Comparison of ENCODE assay signal across 1 cellular context in the genomic region with DNA sequence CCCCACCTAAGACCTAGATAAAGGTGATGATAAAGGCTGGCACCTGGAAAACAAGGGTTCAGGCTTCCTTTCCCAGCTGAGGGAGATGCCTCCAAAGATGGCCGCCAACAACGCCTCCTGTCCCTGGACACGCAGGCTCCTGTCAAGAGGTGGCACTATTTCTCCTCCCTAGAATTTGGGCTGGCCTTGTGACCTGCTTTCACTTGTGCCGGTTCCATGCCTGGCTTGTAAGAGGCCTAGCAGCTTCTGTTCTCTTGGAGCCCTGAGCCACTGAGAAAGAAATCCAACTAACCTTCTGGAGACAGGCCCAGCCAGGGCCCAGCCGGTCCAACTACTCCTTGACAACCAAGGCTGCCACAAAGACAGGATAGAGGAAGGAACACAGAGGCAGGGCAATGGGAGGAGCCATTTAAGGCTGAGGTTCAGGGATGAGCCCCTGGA.
TF ChIP-seq lines count a peak whose summit lies in the region.

No MANE protein-coding gene starts in this region.

TF ChIP-seq in HepG2, 621 proteins besides CTCF, POLR2A, EP300 and RAD21 (continued from another document):
- TF ChIP-seq, protein P1, sequence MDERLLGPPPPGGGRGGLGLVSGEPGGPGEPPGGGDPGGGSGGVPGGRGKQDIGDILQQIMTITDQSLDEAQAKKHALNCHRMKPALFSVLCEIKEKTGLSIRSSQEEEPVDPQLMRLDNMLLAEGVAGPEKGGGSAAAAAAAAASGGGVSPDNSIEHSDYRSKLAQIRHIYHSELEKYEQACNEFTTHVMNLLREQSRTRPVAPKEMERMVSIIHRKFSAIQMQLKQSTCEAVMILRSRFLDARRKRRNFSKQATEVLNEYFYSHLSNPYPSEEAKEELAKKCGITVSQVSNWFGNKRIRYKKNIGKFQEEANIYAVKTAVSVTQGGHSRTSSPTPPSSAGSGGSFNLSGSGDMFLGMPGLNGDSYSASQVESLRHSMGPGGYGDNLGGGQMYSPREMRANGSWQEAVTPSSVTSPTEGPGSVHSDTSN (CRISPR knock-in tag; IDR thresholded peaks at IDR 0.05), result no peak
- TF ChIP-seq ZNF547 (CRISPR knock-in tag; IDR thresholded peaks at IDR 0.05) (0 out of 2 replicates have a peak, but pooled peaks have one; percentile 59), HHEX (CRISPR knock-in tag; IDR thresholded peaks at IDR 0.05) (no peak), MIER3 (CRISPR knock-in tag; IDR thresholded peaks at IDR 0.05; ENCODE audit: borderline replicate concordance) (peak; percentile 81; the same call in 1 of the 2 replicates), ZNF879 (CRISPR knock-in tag; IDR thresholded peaks at IDR 0.05) (no peak), RXRA (CRISPR knock-in tag; IDR thresholded peaks at IDR 0.05) (peak; percentile 79; the same call in 1 of the 2 replicates), ZNF510 (CRISPR knock-in tag; IDR thresholded peaks at IDR 0.05; ENCODE audit: low read depth) (peak; percentile 86; the same call in 1 of the 2 replicates), ZNF546 (CRISPR knock-in tag; conservative IDR thresholded peaks at IDR 0.05) (no peak), CBX5 (CRISPR knock-in tag; IDR thresholded peaks at IDR 0.05; ENCODE audit: borderline replicate concordance) (peak; percentile 93), ZNF772 (CRISPR knock-in tag; IDR thresholded peaks at IDR 0.05) (peak; percentile 73; the same call in 1 of the 2 replicates), SMAD9 (CRISPR knock-in tag; IDR thresholded peaks at IDR 0.05) (peak; percentile 19; the same call in 1 of the 2 replicates), SRSF9 (IDR thresholded peaks at IDR 0.05; ENCODE audit: borderline replicate concordance, insufficient read depth, low read depth, low read length, poor library complexity, severe bottlenecking) (no peak), ZNF17 (CRISPR knock-in tag; IDR thresholded peaks at IDR 0.05) (no peak), PHF8 (CRISPR knock-in tag; IDR thresholded peaks at IDR 0.05) (peak; percentile 56), MIXL1 (CRISPR knock-in tag; IDR thresholded peaks at IDR 0.05) (0 out of 2 replicates have a peak, but pooled peaks have one; percentile 15), SNRNP70 (IDR thresholded peaks at IDR 0.05; ENCODE audit: low read depth, low read length) (no peak), FOXA3 (CRISPR knock-in tag; IDR thresholded peaks at IDR 0.05) (peak; percentile 44), SMARCC2 (IDR thresholded peaks at IDR 0.05) (no peak), KDM4B (CRISPR knock-in tag; IDR thresholded peaks at IDR 0.05) (0 out of 2 replicates have a peak, but pooled peaks have one; percentile 49), ELF3 (CRISPR knock-in tag; IDR thresholded peaks at IDR 0.05) (0 out of 2 replicates have a peak, but pooled peaks have one; percentile 48), SOX13 (IDR thresholded peaks at IDR 0.05) (no peak), SOX13 (CRISPR knock-in tag; conservative IDR thresholded peaks at IDR 0.05 in 1 of 2, IDR thresholded peaks at IDR 0.05 in 1 of 2) (0 out of 4 replicates have a peak, but pooled peaks of 1 of the 2 experiments have one; percentile 44), ZNF383 (CRISPR knock-in tag; IDR thresholded peaks at IDR 0.05; ENCODE audit: borderline replicate concordance) (0 out of 2 replicates have a peak, but pooled peaks have one; percentile 68), TBX2 (CRISPR knock-in tag; IDR thresholded peaks at IDR 0.05; ENCODE audit: borderline replicate concordance) (peak; percentile 77; the same call in 1 of the 2 replicates), ISX (CRISPR knock-in tag; conservative IDR thresholded peaks at IDR 0.05) (no peak), MZF1 (CRISPR knock-in tag; IDR thresholded peaks at IDR 0.05; ENCODE audit: borderline replicate concordance) (0 out of 2 replicates have a peak, but pooled peaks have one; percentile 84), RBFOX2 (IDR thresholded peaks at IDR 0.05; ENCODE audit: low read depth, low read length) (no peak), POGZ (CRISPR knock-in tag; IDR thresholded peaks at IDR 0.05) (peak; percentile 88), ZKSCAN8 (CRISPR knock-in tag; IDR thresholded peaks at IDR 0.05; ENCODE audit: borderline replicate concordance) (no peak), ADNP (CRISPR knock-in tag; IDR thresholded peaks at IDR 0.05) (no peak)
- TF ChIP-seq, protein P2, sequence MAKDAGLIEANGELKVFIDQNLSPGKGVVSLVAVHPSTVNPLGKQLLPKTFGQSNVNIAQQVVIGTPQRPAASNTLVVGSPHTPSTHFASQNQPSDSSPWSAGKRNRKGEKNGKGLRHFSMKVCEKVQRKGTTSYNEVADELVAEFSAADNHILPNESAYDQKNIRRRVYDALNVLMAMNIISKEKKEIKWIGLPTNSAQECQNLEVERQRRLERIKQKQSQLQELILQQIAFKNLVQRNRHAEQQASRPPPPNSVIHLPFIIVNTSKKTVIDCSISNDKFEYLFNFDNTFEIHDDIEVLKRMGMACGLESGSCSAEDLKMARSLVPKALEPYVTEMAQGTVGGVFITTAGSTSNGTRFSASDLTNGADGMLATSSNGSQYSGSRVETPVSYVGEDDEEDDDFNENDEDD (CRISPR knock-in tag; IDR thresholded peaks at IDR 0.05; ENCODE audit: borderline replicate concordance), result no peak
- TF ChIP-seq, protein P3, sequence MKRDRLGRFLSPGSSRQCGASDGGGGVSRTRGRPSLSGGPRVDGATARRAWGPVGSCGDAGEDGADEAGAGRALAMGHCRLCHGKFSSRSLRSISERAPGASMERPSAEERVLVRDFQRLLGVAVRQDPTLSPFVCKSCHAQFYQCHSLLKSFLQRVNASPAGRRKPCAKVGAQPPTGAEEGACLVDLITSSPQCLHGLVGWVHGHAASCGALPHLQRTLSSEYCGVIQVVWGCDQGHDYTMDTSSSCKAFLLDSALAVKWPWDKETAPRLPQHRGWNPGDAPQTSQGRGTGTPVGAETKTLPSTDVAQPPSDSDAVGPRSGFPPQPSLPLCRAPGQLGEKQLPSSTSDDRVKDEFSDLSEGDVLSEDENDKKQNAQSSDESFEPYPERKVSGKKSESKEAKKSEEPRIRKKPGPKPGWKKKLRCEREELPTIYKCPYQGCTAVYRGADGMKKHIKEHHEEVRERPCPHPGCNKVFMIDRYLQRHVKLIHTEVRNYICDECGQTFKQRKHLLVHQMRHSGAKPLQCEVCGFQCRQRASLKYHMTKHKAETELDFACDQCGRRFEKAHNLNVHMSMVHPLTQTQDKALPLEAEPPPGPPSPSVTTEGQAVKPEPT (CRISPR knock-in tag; IDR thresholded peaks at IDR 0.05; ENCODE audit: low read depth), result 0 out of 2 replicates have a peak, but pooled peaks have one; percentile 55
- TF ChIP-seq, protein P4, sequence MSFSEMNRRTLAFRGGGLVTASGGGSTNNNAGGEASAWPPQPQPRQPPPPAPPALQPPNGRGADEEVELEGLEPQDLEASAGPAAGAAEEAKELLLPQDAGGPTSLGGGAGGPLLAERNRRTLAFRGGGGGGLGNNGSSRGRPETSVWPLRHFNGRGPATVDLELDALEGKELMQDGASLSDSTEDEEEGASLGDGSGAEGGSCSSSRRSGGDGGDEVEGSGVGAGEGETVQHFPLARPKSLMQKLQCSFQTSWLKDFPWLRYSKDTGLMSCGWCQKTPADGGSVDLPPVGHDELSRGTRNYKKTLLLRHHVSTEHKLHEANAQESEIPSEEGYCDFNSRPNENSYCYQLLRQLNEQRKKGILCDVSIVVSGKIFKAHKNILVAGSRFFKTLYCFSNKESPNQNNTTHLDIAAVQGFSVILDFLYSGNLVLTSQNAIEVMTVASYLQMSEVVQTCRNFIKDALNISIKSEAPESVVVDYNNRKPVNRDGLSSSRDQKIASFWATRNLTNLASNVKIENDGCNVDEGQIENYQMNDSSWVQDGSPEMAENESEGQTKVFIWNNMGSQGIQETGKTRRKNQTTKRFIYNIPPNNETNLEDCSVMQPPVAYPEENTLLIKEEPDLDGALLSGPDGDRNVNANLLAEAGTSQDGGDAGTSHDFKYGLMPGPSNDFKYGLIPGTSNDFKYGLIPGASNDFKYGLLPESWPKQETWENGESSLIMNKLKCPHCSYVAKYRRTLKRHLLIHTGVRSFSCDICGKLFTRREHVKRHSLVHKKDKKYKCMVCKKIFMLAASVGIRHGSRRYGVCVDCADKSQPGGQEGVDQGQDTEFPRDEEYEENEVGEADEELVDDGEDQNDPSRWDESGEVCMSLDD (CRISPR knock-in tag; IDR thresholded peaks at IDR 0.05; ENCODE audit: borderline replicate concordance), result no peak
- TF ChIP-seq, protein P5, sequence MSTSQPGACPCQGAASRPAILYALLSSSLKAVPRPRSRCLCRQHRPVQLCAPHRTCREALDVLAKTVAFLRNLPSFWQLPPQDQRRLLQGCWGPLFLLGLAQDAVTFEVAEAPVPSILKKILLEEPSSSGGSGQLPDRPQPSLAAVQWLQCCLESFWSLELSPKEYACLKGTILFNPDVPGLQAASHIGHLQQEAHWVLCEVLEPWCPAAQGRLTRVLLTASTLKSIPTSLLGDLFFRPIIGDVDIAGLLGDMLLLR (CRISPR knock-in tag; IDR thresholded peaks at IDR 0.05), result peak; percentile 59; the same call in 1 of the 2 replicates
- TF ChIP-seq, protein P6, sequence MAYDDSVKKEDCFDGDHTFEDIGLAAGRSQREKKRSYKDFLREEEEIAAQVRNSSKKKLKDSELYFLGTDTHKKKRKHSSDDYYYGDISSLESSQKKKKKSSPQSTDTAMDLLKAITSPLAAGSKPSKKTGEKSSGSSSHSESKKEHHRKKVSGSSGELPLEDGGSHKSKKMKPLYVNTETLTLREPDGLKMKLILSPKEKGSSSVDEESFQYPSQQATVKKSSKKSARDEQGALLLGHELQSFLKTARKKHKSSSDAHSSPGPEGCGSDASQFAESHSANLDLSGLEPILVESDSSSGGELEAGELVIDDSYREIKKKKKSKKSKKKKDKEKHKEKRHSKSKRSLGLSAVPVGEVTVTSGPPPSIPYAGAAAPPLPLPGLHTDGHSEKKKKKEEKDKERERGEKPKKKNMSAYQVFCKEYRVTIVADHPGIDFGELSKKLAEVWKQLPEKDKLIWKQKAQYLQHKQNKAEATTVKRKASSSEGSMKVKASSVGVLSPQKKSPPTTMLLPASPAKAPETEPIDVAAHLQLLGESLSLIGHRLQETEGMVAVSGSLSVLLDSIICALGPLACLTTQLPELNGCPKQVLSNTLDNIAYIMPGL (CRISPR knock-in tag; IDR thresholded peaks at IDR 0.05; ENCODE audit: borderline replicate concordance in 1 of 2, low read depth in 1 of 2), result peak; percentile 71 to 90; a peak in 3 of 4 replicates
- TF ChIP-seq, protein P7, sequence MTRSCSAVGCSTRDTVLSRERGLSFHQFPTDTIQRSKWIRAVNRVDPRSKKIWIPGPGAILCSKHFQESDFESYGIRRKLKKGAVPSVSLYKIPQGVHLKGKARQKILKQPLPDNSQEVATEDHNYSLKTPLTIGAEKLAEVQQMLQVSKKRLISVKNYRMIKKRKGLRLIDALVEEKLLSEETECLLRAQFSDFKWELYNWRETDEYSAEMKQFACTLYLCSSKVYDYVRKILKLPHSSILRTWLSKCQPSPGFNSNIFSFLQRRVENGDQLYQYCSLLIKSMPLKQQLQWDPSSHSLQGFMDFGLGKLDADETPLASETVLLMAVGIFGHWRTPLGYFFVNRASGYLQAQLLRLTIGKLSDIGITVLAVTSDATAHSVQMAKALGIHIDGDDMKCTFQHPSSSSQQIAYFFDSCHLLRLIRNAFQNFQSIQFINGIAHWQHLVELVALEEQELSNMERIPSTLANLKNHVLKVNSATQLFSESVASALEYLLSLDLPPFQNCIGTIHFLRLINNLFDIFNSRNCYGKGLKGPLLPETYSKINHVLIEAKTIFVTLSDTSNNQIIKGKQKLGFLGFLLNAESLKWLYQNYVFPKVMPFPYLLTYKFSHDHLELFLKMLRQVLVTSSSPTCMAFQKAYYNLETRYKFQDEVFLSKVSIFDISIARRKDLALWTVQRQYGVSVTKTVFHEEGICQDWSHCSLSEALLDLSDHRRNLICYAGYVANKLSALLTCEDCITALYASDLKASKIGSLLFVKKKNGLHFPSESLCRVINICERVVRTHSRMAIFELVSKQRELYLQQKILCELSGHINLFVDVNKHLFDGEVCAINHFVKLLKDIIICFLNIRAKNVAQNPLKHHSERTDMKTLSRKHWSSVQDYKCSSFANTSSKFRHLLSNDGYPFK (CRISPR knock-in tag; IDR thresholded peaks at IDR 0.05; ENCODE audit: borderline replicate concordance), result peak; percentile 76; the same call in 1 of the 2 replicates
- TF ChIP-seq, protein P8, sequence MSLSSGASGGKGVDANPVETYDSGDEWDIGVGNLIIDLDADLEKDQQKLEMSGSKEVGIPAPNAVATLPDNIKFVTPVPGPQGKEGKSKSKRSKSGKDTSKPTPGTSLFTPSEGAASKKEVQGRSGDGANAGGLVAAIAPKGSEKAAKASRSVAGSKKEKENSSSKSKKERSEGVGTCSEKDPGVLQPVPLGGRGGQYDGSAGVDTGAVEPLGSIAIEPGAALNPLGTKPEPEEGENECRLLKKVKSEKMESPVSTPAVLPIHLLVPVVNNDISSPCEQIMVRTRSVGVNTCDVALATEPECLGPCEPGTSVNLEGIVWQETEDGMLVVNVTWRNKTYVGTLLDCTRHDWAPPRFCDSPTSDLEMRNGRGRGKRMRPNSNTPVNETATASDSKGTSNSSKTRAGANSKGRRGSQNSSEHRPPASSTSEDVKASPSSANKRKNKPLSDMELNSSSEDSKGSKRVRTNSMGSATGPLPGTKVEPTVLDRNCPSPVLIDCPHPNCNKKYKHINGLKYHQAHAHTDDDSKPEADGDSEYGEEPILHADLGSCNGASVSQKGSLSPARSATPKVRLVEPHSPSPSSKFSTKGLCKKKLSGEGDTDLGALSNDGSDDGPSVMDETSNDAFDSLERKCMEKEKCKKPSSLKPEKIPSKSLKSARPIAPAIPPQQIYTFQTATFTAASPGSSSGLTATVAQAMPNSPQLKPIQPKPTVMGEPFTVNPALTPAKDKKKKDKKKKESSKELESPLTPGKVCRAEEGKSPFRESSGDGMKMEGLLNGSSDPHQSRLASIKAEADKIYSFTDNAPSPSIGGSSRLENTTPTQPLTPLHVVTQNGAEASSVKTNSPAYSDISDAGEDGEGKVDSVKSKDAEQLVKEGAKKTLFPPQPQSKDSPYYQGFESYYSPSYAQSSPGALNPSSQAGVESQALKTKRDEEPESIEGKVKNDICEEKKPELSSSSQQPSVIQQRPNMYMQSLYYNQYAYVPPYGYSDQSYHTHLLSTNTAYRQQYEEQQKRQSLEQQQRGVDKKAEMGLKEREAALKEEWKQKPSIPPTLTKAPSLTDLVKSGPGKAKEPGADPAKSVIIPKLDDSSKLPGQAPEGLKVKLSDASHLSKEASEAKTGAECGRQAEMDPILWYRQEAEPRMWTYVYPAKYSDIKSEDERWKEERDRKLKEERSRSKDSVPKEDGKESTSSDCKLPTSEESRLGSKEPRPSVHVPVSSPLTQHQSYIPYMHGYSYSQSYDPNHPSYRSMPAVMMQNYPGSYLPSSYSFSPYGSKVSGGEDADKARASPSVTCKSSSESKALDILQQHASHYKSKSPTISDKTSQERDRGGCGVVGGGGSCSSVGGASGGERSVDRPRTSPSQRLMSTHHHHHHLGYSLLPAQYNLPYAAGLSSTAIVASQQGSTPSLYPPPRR (CRISPR knock-in tag; IDR thresholded peaks at IDR 0.05; ENCODE audit: borderline replicate concordance), result peak; percentile 62; the same call in 1 of the 2 replicates
